24 cellular contexts compared by ENCODE assay signal in genomic region chr2:100976061-100976460, GRCh38.
"Had no signal": no experiment of that assay in that cellular context is flagged by ENCODE, and none has a peak within 500 bp of the region (broad histone marks: within the 10 kb centered on the region; RNA-seq: fewer than 3 reads in every experiment).

No MANE protein-coding gene starts in this region.

- DNase-seq: activated CD4-positive, alpha-beta T cell treated with anti-CD3 and anti-CD28 coated beads for 1 hour; activated CD4-positive, alpha-beta T cell treated with anti-CD3 and anti-CD28 coated beads, Interleukin-2, amount 50 U/mL, for 1 hour; activated CD8-positive, alpha-beta T cell treated with anti-CD3 and anti-CD28 coated beads, Interleukin-2, amount 10 ng/mL, durations not matched to agents 7 days and 5 days; adrenal gland; central memory CD4-positive, alpha-beta T cell; colonic mucosa; esophagus squamous epithelium; gastrocnemius medialis; hypothalamus; left cardiac atrium; mucosa of descending colon; naive thymus-derived CD4-positive, alpha-beta T cell; ovary; spleen; stimulated activated CD4-positive, alpha-beta T cell treated with anti-CD3 and anti-CD28 coated beads, Interleukin-4, amount 100 ng/mL, for 1 hour; stimulated activated naive CD8-positive, alpha-beta T cell treated with anti-CD3 and anti-CD28 coated beads, Interleukin-15, Interleukin-2, amounts not matched to agents 100 U/mL and 50 U/mL, for 24 hours; substantia nigra; T-helper 1 cell; WERI-Rb-1 had no signal

- H3K4me1 ChIP-seq: adrenal gland, colonic mucosa, esophagus squamous epithelium, gastrocnemius medialis had no signal

- ATAC-seq: activated CD8-positive, alpha-beta T cell treated with anti-CD3 and anti-CD28 coated beads, Interleukin-2, amount 10 ng/mL, durations not matched to agents 7 days and 5 days; gastrocnemius medialis; left cardiac atrium; mucosa of descending colon; naive thymus-derived CD4-positive, alpha-beta T cell had no signal

- H3K9me3 Mint-ChIP-seq: activated T-helper 1 cell treated with anti-CD3 and anti-CD28 coated beads, Interleukin-12 subunit alpha, Interleukin-12 subunit beta, Interleukin-2, Interleukin-4 antibody, amounts not matched to agents 30 ng/mL and 10 ng/mL and 1 ng/mL, durations not matched to agents 14 hours and 24 hours and 36 hours had no signal

- H3K4me3 Mint-ChIP-seq: activated CD8-positive, alpha-beta T cell treated with anti-CD3 and anti-CD28 coated beads, Interleukin-2, amount 10 ng/mL, durations not matched to agents 7 days and 5 days; activated naive CD8-positive, alpha-beta T cell; activated T-helper 1 cell treated with anti-CD3 and anti-CD28 coated beads, Interleukin-12 subunit alpha, Interleukin-12 subunit beta, Interleukin-2, Interleukin-4 antibody, amounts not matched to agents 30 ng/mL and 10 ng/mL and 1 ng/mL, durations not matched to agents 14 hours and 24 hours and 36 hours; naive thymus-derived CD4-positive, alpha-beta T cell had no signal

- H3K27me3 ChIP-seq: adrenal gland, ascending aorta, colonic mucosa, dorsolateral prefrontal cortex, esophagus squamous epithelium, gastrocnemius medialis, ovary, thyroid gland had no signal

- H3K36me3 Mint-ChIP-seq: activated naive CD8-positive, alpha-beta T cell had no signal

- H3K9me3 ChIP-seq: adrenal gland, ascending aorta, colonic mucosa, esophagus squamous epithelium, gastrocnemius medialis, mucosa of descending colon, ovary, spleen, thyroid gland had no signal

- H3K27ac Mint-ChIP-seq: activated CD8-positive, alpha-beta T cell treated with anti-CD3 and anti-CD28 coated beads, Interleukin-2, amount 10 ng/mL, durations not matched to agents 7 days and 5 days; activated naive CD8-positive, alpha-beta T cell; activated T-helper 1 cell treated with anti-CD3 and anti-CD28 coated beads, Interleukin-12 subunit alpha, Interleukin-12 subunit beta, Interleukin-2, Interleukin-4 antibody, amounts not matched to agents 30 ng/mL and 10 ng/mL and 1 ng/mL, durations not matched to agents 14 hours and 24 hours and 36 hours; naive thymus-derived CD4-positive, alpha-beta T cell had no signal

- H3K4me3 ChIP-seq: adrenal gland, ascending aorta, colonic mucosa, dorsolateral prefrontal cortex, esophagus squamous epithelium, gastrocnemius medialis, mucosa of descending colon, ovary, spleen, thyroid gland had no signal

- H3K27me3 Mint-ChIP-seq: activated naive CD8-positive, alpha-beta T cell; naive thymus-derived CD4-positive, alpha-beta T cell had no signal

- H3K27ac ChIP-seq: adrenal gland, colonic mucosa, esophagus squamous epithelium, gastrocnemius medialis, ovary, spleen, thyroid gland, WERI-Rb-1 had no signal

- H3K36me3 ChIP-seq: adrenal gland, colonic mucosa, ovary, WERI-Rb-1 had no signal
